29 cellular contexts compared by ENCODE assay signal in genomic region chr12:20250761-20251160, GRCh38.
"Had no signal": no experiment of that assay in that cellular context is flagged by ENCODE, and none has a peak within 500 bp of the region (broad histone marks: within the 10 kb centered on the region; RNA-seq: fewer than 3 reads in every experiment).

No MANE protein-coding gene starts in this region.

- ATAC-seq: stimulated activated effector memory CD8-positive, alpha-beta T cell treated with anti-CD3 and anti-CD28 coated beads, Interleukin-12 subunit alpha, Interleukin-12 subunit beta, amount 100 ng/mL, for 72 hours; stimulated activated memory B cell treated with anti-CD40 and anti-IgM and Interleukin-4, amounts not matched to agents 10 μg/mL and 1 μg/mL and 100 μg/mL, for 72 hours; stimulated activated naive B cell treated with anti-CD40 and anti-IgM and Interleukin-4, amounts not matched to agents 10 μg/mL and 1 μg/mL and 100 μg/mL, for 72 hours; stimulated activated naive CD8-positive, alpha-beta T cell treated with anti-CD3 and anti-CD28 coated beads, Interleukin-15, amount 100 ng/mL, for 72 hours; stimulated activated naive CD8-positive, alpha-beta T cell treated with anti-CD3 and anti-CD28 coated beads, Interleukin-15, Interleukin-2, amounts not matched to agents 100 U/mL and 50 U/mL, for 24 hours; upper lobe of right lung had no signal

- H3K27ac Mint-ChIP-seq: stimulated activated effector memory CD8-positive, alpha-beta T cell treated with anti-CD3 and anti-CD28 coated beads, Interleukin-12 subunit alpha, Interleukin-12 subunit beta, amount 100 ng/mL, for 72 hours; stimulated activated memory B cell treated with anti-CD40 and anti-IgM and Interleukin-4, amounts not matched to agents 10 μg/mL and 1 μg/mL and 100 μg/mL, for 72 hours; stimulated activated naive B cell treated with anti-CD40 and anti-IgM and Interleukin-4, amounts not matched to agents 10 μg/mL and 1 μg/mL and 100 μg/mL, for 72 hours; stimulated activated naive CD8-positive, alpha-beta T cell treated with anti-CD3 and anti-CD28 coated beads, Interleukin-15, Interleukin-2, amounts not matched to agents 100 ng/mL and 50 ng/mL, for 24 hours; type B pancreatic cell had no signal

- H3K4me3 ChIP-seq: stomach, suprapubic skin, testis, thoracic aorta, thyroid gland, tibial artery, tibial nerve, transverse colon, upper lobe of left lung, upper lobe of right lung, uterus, vagina had no signal

- FAIRE-seq: urothelium cell line had no signal

- H3K9me3 ChIP-seq: suprapubic skin, testis, thoracic aorta, thyroid gland, tibial artery, transverse colon, upper lobe of left lung, upper lobe of right lung, uterus, vagina had no signal

- DNase-seq: stimulated activated CD4-positive, alpha-beta T cell treated with anti-CD3 and anti-CD28 coated beads, Interleukin-2, amount 100 ng/mL, for 48 hours; stimulated activated CD4-positive, alpha-beta T cell treated with anti-CD3 and anti-CD28 coated beads, Interleukin-4, amount 100 ng/mL, for 1 hour; stimulated activated CD4-positive, alpha-beta T cell treated with anti-CD3 and anti-CD28 coated beads, Interleukin-4, amount 100 ng/mL, for 24 hours; stimulated activated CD4-positive, alpha-beta T cell treated with anti-CD3 and anti-CD28 coated beads, Interleukin-4, amount 100 ng/mL, for 4 hours; stimulated activated CD8-positive, alpha-beta memory T cell treated with anti-CD3 and anti-CD28 coated beads, Interleukin-4, amount 100 ng/mL, for 48 hours; stimulated activated naive B cell treated with anti-CD40 and anti-IgM and Interleukin-4, amounts not matched to agents 10 μg/mL and 1 μg/mL and 100 μg/mL, for 72 hours; stimulated activated naive CD4-positive, alpha-beta T cell; stimulated activated naive CD4-positive, alpha-beta T cell treated with Interleukin-2 at 50 U/mL for 16 hours; stimulated activated naive CD8-positive, alpha-beta T cell treated with anti-CD3 and anti-CD28 coated beads, Interleukin-15, amount 100 ng/mL, for 72 hours; stimulated activated naive CD8-positive, alpha-beta T cell treated with anti-CD3 and anti-CD28 coated beads, Interleukin-15, Interleukin-2, amounts not matched to agents 100 U/mL and 50 U/mL, for 24 hours; stomach; substantia nigra; testis; thyroid gland; tibial artery; transverse colon; trophoblast cell; upper lobe of left lung; upper lobe of right lung; uterus had no signal

- H3K36me3 Mint-ChIP-seq: stimulated activated effector memory CD8-positive, alpha-beta T cell treated with anti-CD3 and anti-CD28 coated beads, Interleukin-12 subunit alpha, Interleukin-12 subunit beta, amount 100 ng/mL, for 72 hours; stimulated activated memory B cell treated with anti-CD40 and anti-IgM and Interleukin-4, amounts not matched to agents 10 μg/mL and 1 μg/mL and 100 μg/mL, for 72 hours; stimulated activated naive B cell treated with anti-CD40 and anti-IgM and Interleukin-4, amounts not matched to agents 10 μg/mL and 1 μg/mL and 100 μg/mL, for 72 hours had no signal

- H3K4me1 ChIP-seq: stomach, suprapubic skin, testis, thyroid gland, tibial artery, tibial nerve, transverse colon, upper lobe of left lung, upper lobe of right lung, uterus, vagina had no signal

- H3K27ac ChIP-seq: stomach, suprapubic skin, testis, thoracic aorta, thyroid gland, tibial artery, tibial nerve, transverse colon, upper lobe of left lung, upper lobe of right lung, uterus, vagina had no signal
